ENCODE assay signal across 26 cellular contexts in genomic region chr10:58851606-58852005, GRCh38.
DNase-seq lines count a peak whose midpoint lies in the region; ATAC-seq and TF ChIP-seq lines count a peak whose summit lies in the region.
"Had no signal": no experiment of that assay in that cellular context is flagged by ENCODE, and none has a peak within 500 bp of the region (broad histone marks: within the 10 kb centered on the region; RNA-seq: fewer than 3 reads in every experiment).

No MANE protein-coding gene starts in this region.

- H3K9me3 ChIP-seq in prostate gland, result no peaks in the 10 kb centered on the region
- H3K9me3 ChIP-seq: neutrophil, thyroid gland had no signal

- ATAC-seq in HG03378 (IDR thresholded peaks at IDR 0.05; ENCODE audit: unreplicated experiment), result no peak
- ATAC-seq: CD8-positive, alpha-beta T cell; left ventricle myocardium superior; Panc1 had no signal

- H3K4me1 ChIP-seq in prostate gland (replicated peaks), result no peaks in the 10 kb centered on the region

- no peaks in the 10 kb centered on the region for H3K27me3 ChIP-seq in prostate gland (replicated peaks; ENCODE audit: insufficient read depth)
- H3K27me3 ChIP-seq: neutrophil, thyroid gland had no signal

- intact Hi-C loops in prostate gland (cut with DNase I), result no loop called here

- H3K4me3 ChIP-seq in prostate gland, result no peak overlapping the region
- H3K4me3 ChIP-seq: thyroid gland had no signal

- DNase-seq in ACHN (peak; percentile 37), HT1080 (ENCODE audit: low read depth) (peak; percentile 62), amniotic epithelial cell (ENCODE audit: low read depth) (peak; percentile 49), glomerular visceral epithelial cell (ENCODE audit: extremely low spot score) (peak; percentile 53), substantia nigra (lab: John Stamatoyannopoulos, UW) (no peak), NCI-H128 (lab: John Stamatoyannopoulos, UW; ENCODE audit: unreplicated experiment) (no peak), prostate gland (ENCODE audit: low spot score) (no peak)
- DNase-seq: activated CD4-positive, alpha-beta memory T cell treated with anti-CD3 and anti-CD28 coated beads for 36 hours; activated CD8-positive, alpha-beta memory T cell treated with anti-CD3 and anti-CD28 coated beads, Interleukin-2, amount 50 U/mL, for 4 hours; activated naive CD4-positive, alpha-beta T cell treated with anti-CD3 and anti-CD28 coated beads, Interleukin-2, amount 50 U/mL, for 16 hours; CD8-positive, alpha-beta T cell; DMS153; endodermal cell; GDM1; islet precursor cell; KBM-7; left ventricle myocardium superior; MV-4-11; naive B cell; NCI-H146; NCI-H2171 treated with DMSO at 0.1 percent for 48 hours; NCI-H524; thyroid gland had no signal

- H3K27ac ChIP-seq in substantia nigra (ENCODE audit: low read depth, low read length, poor library complexity, severe bottlenecking) (no peak overlapping the region), prostate gland (no peak overlapping the region)
- H3K27ac ChIP-seq: neutrophil, thyroid gland had no signal

- in situ Hi-C loops in ACHN (cut with HindIII; ENCODE audit: low pct_ligation_motif_present, low pct_unique_long_range_greater_than_20kb, low sequenced_read_pairs), result no loop called here

- no peak for TF ChIP-seq CTCF in prostate gland (IDR thresholded peaks at IDR 0.05)

- H3K36me3 ChIP-seq in prostate gland, result no peaks in the 10 kb centered on the region
- H3K36me3 ChIP-seq: neutrophil, thyroid gland had no signal

- TF ChIP-seq POLR2A in prostate gland (IDR thresholded peaks at IDR 0.05), result no peak

- 96% methylated on average over 2 of the region's 2 CpGs for WGBS in prostate gland

Comparison
In these comparisons a context has a peak if more than half of its experiments do, and no peak if none do; other contexts are left out.
1. DNase-seq: peak in ACHN (single experiment), HT1080 (single experiment), amniotic epithelial cell (single experiment) and glomerular visceral epithelial cell (single experiment); none in substantia nigra (0 of 49), NCI-H128 (single experiment) and prostate gland (single experiment).